Comparison of ENCODE assay signal across 11 cellular contexts in the genomic region with DNA sequence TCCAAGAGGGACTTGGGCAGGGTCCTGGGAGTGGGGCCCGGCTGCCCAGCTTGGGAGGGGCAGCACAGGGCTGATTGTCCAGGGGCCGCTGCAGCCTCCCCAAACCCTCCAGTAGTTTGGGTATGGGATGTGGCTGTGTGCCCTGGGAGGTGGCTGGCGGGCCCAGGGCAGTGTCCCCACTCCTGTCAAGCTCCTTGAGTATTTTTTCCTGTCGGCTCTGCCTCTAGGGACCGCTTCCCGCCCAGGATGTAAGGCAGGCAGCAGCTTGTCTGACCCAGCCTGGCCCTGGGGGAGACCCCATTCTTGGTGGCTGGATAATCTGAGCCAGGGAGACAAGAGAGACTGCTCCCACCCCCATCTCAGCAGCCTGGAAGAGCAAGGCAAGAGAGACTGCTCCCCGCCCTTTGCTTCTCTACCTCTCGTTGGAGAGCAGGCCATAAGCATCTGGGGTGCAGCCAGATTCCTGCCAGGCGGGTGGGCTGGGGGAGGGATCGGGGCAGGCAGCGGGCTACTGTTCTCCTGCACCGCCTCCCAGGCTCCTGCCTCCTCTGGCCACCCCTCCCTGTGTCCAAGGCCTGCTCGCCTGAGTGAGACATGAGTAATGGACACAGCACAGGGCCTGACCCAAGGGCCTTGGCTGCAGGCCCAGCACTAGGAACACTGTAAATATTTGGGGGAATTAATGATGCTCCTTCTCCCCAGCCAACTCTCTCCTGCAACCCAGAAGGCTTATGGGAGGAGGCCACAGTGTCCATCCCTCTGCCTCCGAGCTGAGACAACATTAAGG. TPM values are rescaled to one million over a fixed set of nuclear protein-coding genes. Genes with fewer than 3 reads are reported as not detected.
DNase-seq lines count a peak whose midpoint lies in the region; ATAC-seq and TF ChIP-seq lines count a peak whose summit lies in the region.
"Had no signal": no experiment of that assay in that cellular context is flagged by ENCODE, and none has a peak within 500 bp of the region (broad histone marks: within the 10 kb centered on the region; RNA-seq: fewer than 3 reads in every experiment).

No MANE protein-coding gene starts in this region.

- TF ChIP-seq CTCF in cardiac fibroblast (IDR thresholded peaks at IDR 0.05; ENCODE audit: low read depth, low read length) (no peak), tibial artery (IDR thresholded peaks at IDR 0.05) (no peak)

- no peaks in the 10 kb centered on the region for H3K9me3 ChIP-seq in tibial artery
- H3K9me3 ChIP-seq: gastrocnemius medialis, psoas muscle had no signal

- H3K4me1 ChIP-seq in tibial artery: peaks cover 0 to 59% (median 46%) of the 10 kb centered on the region in 4 donors
- H3K4me1 ChIP-seq: gastrocnemius medialis, psoas muscle had no signal

- DNase-seq in M059J (ENCODE audit: low read depth) (peak; percentile 97), cardiac fibroblast (ENCODE audit: low read depth in 2 of 2) (peak; percentile 84 to 92), left lobe of liver (ENCODE audit: low spot score) (no peak), tibial artery (peak; percentile 69 to 93), SIG-M5 (lab: John Stamatoyannopoulos, UW) (no peak), SK-N-DZ (ENCODE audit: low spot score) (no peak), foreskin melanocyte (no peak)
- DNase-seq: activated T-cell treated with anti-CD3 and anti-CD28 coated beads for 4 hours, gastrocnemius medialis, GOT3 had no signal

- no peaks in the 10 kb centered on the region for H3K36me3 ChIP-seq in tibial artery
- H3K36me3 ChIP-seq: gastrocnemius medialis had no signal

- no peaks in the 10 kb centered on the region for H3K27me3 ChIP-seq in tibial artery
- H3K27me3 ChIP-seq: gastrocnemius medialis had no signal

- intact Hi-C loops in tibial artery (cut with DNase I; ENCODE audit: low total_unique reads): no loop called here

- peak; percentile 63 for ATAC-seq in left lobe of liver
- ATAC-seq: gastrocnemius medialis had no signal

- H3K4me3 ChIP-seq in cardiac fibroblast (replicated peaks in 1 of 2; ENCODE audit: low read depth in 2 of 2, low read length in 2 of 2) (no peak overlapping the region), tibial artery (no peak overlapping the region)
- H3K4me3 ChIP-seq: gastrocnemius medialis, psoas muscle had no signal

- peak overlapping the region; percentile 83 to 89 for H3K27ac ChIP-seq in tibial artery
- H3K27ac ChIP-seq: gastrocnemius medialis, psoas muscle had no signal

RNA-seq across cellular contexts. Expression of gene ITGA3, which starts 18.4 kb away (rescaled TPM):
- total RNA-seq in M059J (2014; rRNA removed; shearing (Covaris generic)): 365 and 711 TPM in 2 replicates
- total RNA-seq in left lobe of liver: 2.7 TPM
- polyA plus RNA-seq in SK-N-DZ (2014; cell fraction: cytosol; rRNA removed): 0.78 and 1.8 TPM in 2 replicates
- polyA plus RNA-seq in SK-N-DZ (2014; cell fraction: nucleus; rRNA removed): 1.8 and 3.1 TPM in 2 replicates

RNA-seq across cellular contexts. Expression of gene DLX3, which starts 42.5 kb away (rescaled TPM):
- total RNA-seq in M059J (2014; rRNA removed; shearing (Covaris generic)): 0.15 and 0.96 TPM in 2 replicates
- not detected for total RNA-seq in left lobe of liver
- not detected in 2 replicates for polyA plus RNA-seq in SK-N-DZ (2014; cell fraction: cytosol; rRNA removed)
- not detected in 2 replicates for polyA plus RNA-seq in SK-N-DZ (2014; cell fraction: nucleus; rRNA removed)
- total RNA-seq: gastrocnemius medialis, psoas muscle had no signal

RNA-seq across cellular contexts. Expression of gene PDK2, which starts 57.6 kb away (rescaled TPM):
- 27.2 and 38.2 TPM in 2 replicates for total RNA-seq in M059J (2014; rRNA removed; shearing (Covaris generic))
- total RNA-seq in left lobe of liver: 52.0 TPM
- polyA plus RNA-seq in SK-N-DZ (2014; cell fraction: cytosol; rRNA removed): 24.2 and 27.4 TPM in 2 replicates
- 17.1 and 34.6 TPM in 2 replicates for polyA plus RNA-seq in SK-N-DZ (2014; cell fraction: nucleus; rRNA removed)

Comparison
In these comparisons a context has a peak if more than half of its experiments do, and no peak if none do; other contexts are left out.
1. DNase-seq: peak in M059J (single experiment), cardiac fibroblast (2 of 2) and tibial artery (2 of 2); none in left lobe of liver (single experiment), SIG-M5 (single experiment), SK-N-DZ (single experiment) and foreskin melanocyte (single experiment).
2. RNA of gene ITGA3, which starts 18.4 kb away (total RNA-seq): 365 to 711 TPM in M059J; 2.7 TPM in left lobe of liver (single experiment); every median in the first group is over 10 times any median in the second.